Comparison of ENCODE assay signal across 18 cellular contexts in genomic region chr2:29255006-29255405, GRCh38.
"Had no signal": no experiment of that assay in that cellular context is flagged by ENCODE, and none has a peak within 500 bp of the region (broad histone marks: within the 10 kb centered on the region; RNA-seq: fewer than 3 reads in every experiment).

No MANE protein-coding gene starts in this region.

- H3K9me3 Mint-ChIP-seq: natural killer cell; neural progenitor cell; stimulated activated effector memory CD8-positive, alpha-beta T cell treated with anti-CD3 and anti-CD28 coated beads, Interleukin-12 subunit alpha, Interleukin-12 subunit beta, amount 100 ng/mL, for 72 hours had no signal

- H3K27ac ChIP-seq: dorsolateral prefrontal cortex, lower lobe of right lung, neural progenitor cell, prostate gland, stomach, thyroid gland had no signal

- ATAC-seq: left cardiac atrium; left ventricle myocardium superior; lower lobe of right lung; natural killer cell; right cardiac atrium; stimulated activated effector memory CD8-positive, alpha-beta T cell treated with anti-CD3 and anti-CD28 coated beads, Interleukin-12 subunit alpha, Interleukin-12 subunit beta, amount 100 ng/mL, for 72 hours had no signal

- H3K27me3 ChIP-seq: neural progenitor cell, stomach, thyroid gland had no signal

- H3K4me3 ChIP-seq: dorsolateral prefrontal cortex, lower lobe of right lung, neural progenitor cell, prostate gland, smooth muscle cell, stomach, thyroid gland had no signal

- H3K27ac Mint-ChIP-seq: natural killer cell; neural progenitor cell; stimulated activated effector memory CD8-positive, alpha-beta T cell treated with anti-CD3 and anti-CD28 coated beads, Interleukin-12 subunit alpha, Interleukin-12 subunit beta, amount 100 ng/mL, for 72 hours had no signal

- H3K4me1 Mint-ChIP-seq: natural killer cell, neural progenitor cell had no signal

- H3K4me1 ChIP-seq: lower lobe of right lung, neural progenitor cell, prostate gland had no signal

- H3K36me3 Mint-ChIP-seq: natural killer cell; neural progenitor cell; stimulated activated effector memory CD8-positive, alpha-beta T cell treated with anti-CD3 and anti-CD28 coated beads, Interleukin-12 subunit alpha, Interleukin-12 subunit beta, amount 100 ng/mL, for 72 hours had no signal

- H3K4me3 Mint-ChIP-seq: natural killer cell; neural progenitor cell; stimulated activated effector memory CD8-positive, alpha-beta T cell treated with anti-CD3 and anti-CD28 coated beads, Interleukin-12 subunit alpha, Interleukin-12 subunit beta, amount 100 ng/mL, for 72 hours had no signal

- H3K36me3 ChIP-seq: lower lobe of right lung, neural progenitor cell, prostate gland, stomach, thyroid gland had no signal

- DNase-seq: central memory CD4-positive, alpha-beta T cell; effector CD4-positive, alpha-beta T cell; left cardiac atrium; left ventricle myocardium superior; lower lobe of right lung; natural killer cell; right cardiac atrium; stimulated activated CD4-positive, alpha-beta T cell treated with anti-CD3 and anti-CD28 coated beads, Interleukin-2, amount 100 ng/mL, for 24 hours; stimulated activated CD4-positive, alpha-beta T cell treated with anti-CD3 and anti-CD28 coated beads, Interleukin-4, amount 100 ng/mL, for 24 hours; stimulated activated naive CD4-positive, alpha-beta T cell treated with Interleukin-2 at 50 U/mL for 16 hours; stomach; thyroid gland; trophoblast cell had no signal

- H3K9me3 ChIP-seq: lower lobe of right lung, prostate gland, stomach, thyroid gland had no signal
